In the genomic region with DNA sequence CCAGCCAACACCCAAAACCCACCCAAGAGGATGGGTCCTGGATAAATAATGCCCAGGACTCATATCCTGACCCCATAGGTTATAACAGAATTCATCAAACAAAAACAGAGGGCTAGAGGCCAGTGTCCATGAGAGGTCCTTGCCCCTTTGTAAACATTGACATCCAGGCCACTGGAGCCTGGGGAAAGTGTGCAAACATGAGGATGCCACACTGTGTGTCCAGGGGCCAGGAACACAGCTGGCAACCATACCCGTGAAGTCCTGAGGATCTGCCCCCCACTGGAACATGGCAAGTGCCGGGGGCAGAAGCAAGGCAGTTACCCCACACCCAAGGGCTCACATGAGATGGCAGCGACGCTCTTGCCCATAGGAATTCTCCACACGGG, we compare ENCODE assay signal across 21 cellular contexts. TPM values are rescaled to one million over a fixed set of nuclear protein-coding genes. Genes with fewer than 3 reads are reported as not detected.
A peak's percentile ranks its signal among the peaks of the same experiment; 100 is the strongest.
DNase-seq lines count a peak whose midpoint lies in the region; ATAC-seq and TF ChIP-seq lines count a peak whose summit lies in the region.
"Had no signal": no experiment of that assay in that cellular context is flagged by ENCODE, and none has a peak within 500 bp of the region (broad histone marks: within the 10 kb centered on the region; RNA-seq: fewer than 3 reads in every experiment).

No MANE protein-coding gene starts in this region.

- H2BK12ac ChIP-seq in neuronal stem cell (ENCODE audit: low read length) = no peak overlapping the region

- H3K4me3 ChIP-seq in liver (ENCODE audit: low read depth in 1 of 3, low read length in 3 of 3) (no peak overlapping the region), neuronal stem cell (ENCODE audit: low read length in 2 of 2) (no peak overlapping the region)
- H3K4me3 ChIP-seq: BLaER1 treated with 17β-estradiol and CSF1 and Interleukin-3, amounts not matched to agents 10 nM and 100 nM; GM12878; GM23248 had no signal

- H3K4me2 ChIP-seq in neuronal stem cell (ENCODE audit: insufficient read depth, low read length, poor library complexity, severe bottlenecking) = no peak overlapping the region
- H3K4me2 ChIP-seq: BLaER1 treated with 17β-estradiol and CSF1 and Interleukin-3, amounts not matched to agents 10 nM and 100 nM had no signal

- intact Hi-C loops in cardiac septum (cut with DNase I) (loop anchor here (2.0 kb wide), 1 partner anchor 170 kb away; no protein-coding TSS in a partner anchor), left cardiac atrium (cut with DNase I) (loop anchor here (5.0 to 10.0 kb wide), 3 partner anchors 58 to 173 kb away; no protein-coding TSS in a partner anchor)

- H2AK5ac ChIP-seq in neuronal stem cell (ENCODE audit: low read depth, low read length) = no peak overlapping the region

- H3K27ac ChIP-seq in liver (ENCODE audit: low read depth in 1 of 2, low read length in 2 of 2) = no peak overlapping the region
- H3K27ac ChIP-seq in neuronal stem cell (replicated peaks; ENCODE audit: low read length) = no peak overlapping the region
- H3K27ac ChIP-seq: 22Rv1; BLaER1 treated with 17β-estradiol and CSF1 and Interleukin-3, amounts not matched to agents 10 nM and 100 nM; GM23248 had no signal

- no peak overlapping the region for H3K23ac ChIP-seq in neuronal stem cell (ENCODE audit: low read depth, low read length, poor library complexity)

- H3K9ac ChIP-seq in liver (ENCODE audit: low read depth in 1 of 2, low read length in 2 of 2) = no peak overlapping the region
- peak overlapping the region; percentile 27 for H3K9ac ChIP-seq in neuronal stem cell (ENCODE audit: low read depth, low read length, poor library complexity)
- H3K9ac ChIP-seq: GM23248 had no signal

- no peak overlapping the region for H2AFZ ChIP-seq in neuronal stem cell (ENCODE audit: low read length)
- H2AFZ ChIP-seq: GM23248 had no signal

- H3K4me1 ChIP-seq in liver (ENCODE audit: control insufficient read depth in 4 of 4, insufficient read depth in 4 of 4, low read length in 3 of 4) (peaks cover 1 to 30% (median 24%) of the 10 kb centered on the region in 4 donors), neuronal stem cell (ENCODE audit: control insufficient read depth in 2 of 2, insufficient read depth in 1 of 2, low read depth in 1 of 2, low read length in 2 of 2) (peaks cover 7 to 11% of the 10 kb centered on the region in 2 donors)

- 78% methylated on average over 5 of the region's 5 CpGs for WGBS in liver
- no CpG with 5 or more reads among the region's 5 CpGs for WGBS in neuronal stem cell (ENCODE audit: extremely low coverage in 2 of 2, insufficient read length in 2 of 2, insufficient replicate concordance in 1 of 2), 2 donors

- no peaks in the 10 kb centered on the region for H3K36me3 ChIP-seq in liver (ENCODE audit: control insufficient read depth in 4 of 4, insufficient read depth in 3 of 4, low read depth in 1 of 4, low read length in 3 of 4)
- peaks cover 0 to 3% of the 10 kb centered on the region in 2 donors for H3K36me3 ChIP-seq in neuronal stem cell (replicated peaks in 1 of 2; ENCODE audit: control insufficient read depth in 2 of 2, insufficient read depth in 2 of 2, low read length in 2 of 2)

- H4K8ac ChIP-seq in neuronal stem cell (ENCODE audit: low read depth, low read length) = no peak overlapping the region

- no peak overlapping the region for H3K14ac ChIP-seq in neuronal stem cell (ENCODE audit: low read length)

- no peak overlapping the region for H2BK15ac ChIP-seq in neuronal stem cell (ENCODE audit: low read length)

- TF ChIP-seq CTCF in liver (IDR thresholded peaks at IDR 0.05; ENCODE audit: low read depth, low read length, missing input control) = no peak

- H3K4ac ChIP-seq in neuronal stem cell (ENCODE audit: low read length) = no peak overlapping the region

- no peak overlapping the region for H2BK120ac ChIP-seq in neuronal stem cell (ENCODE audit: low read depth, low read length)

- no peak overlapping the region for H4K91ac ChIP-seq in neuronal stem cell (ENCODE audit: low read depth, low read length, poor library complexity)

- TF ChIP-seq RAD21 in liver (IDR thresholded peaks at IDR 0.05) = no peak

- no peak overlapping the region for H3K18ac ChIP-seq in neuronal stem cell (ENCODE audit: low read length)

- DNase-seq in cardiac septum (ENCODE audit: low spot score) (peak; percentile 33), left cardiac atrium (no peak), neuronal stem cell (ENCODE audit: low spot score) (no peak), foreskin melanocyte (no peak)
- DNase-seq in activated CD4-positive, alpha-beta T cell treated with anti-CD3 and anti-CD28 coated beads, Interleukin-2, amount 50 U/mL, for 1 hour = no peak
- DNase-seq: CD4-positive, alpha-beta T cell; CD8-positive, alpha-beta memory T cell; DMS 273 treated with DMSO at 0.1 percent for 48 hours; DMS79; EL; GDM1; GM23248; H7; HCEC 1CT had no signal

- H3K9me3 ChIP-seq in liver (ENCODE audit: control insufficient read depth in 4 of 4, low read length in 3 of 4) (no peaks in the 10 kb centered on the region), neuronal stem cell (replicated peaks in 1 of 2; ENCODE audit: control insufficient read depth in 2 of 2, insufficient read depth in 1 of 2, low read depth in 1 of 2, low read length in 2 of 2) (no peaks in the 10 kb centered on the region)
- H3K9me3 ChIP-seq: BLaER1 treated with 17β-estradiol and CSF1 and Interleukin-3, amounts not matched to agents 10 nM and 100 nM had no signal

- H3K79me1 ChIP-seq in neuronal stem cell (ENCODE audit: low read depth, low read length) = no peaks in the 10 kb centered on the region

- H3K27me3 ChIP-seq in liver (ENCODE audit: control insufficient read depth in 4 of 4, insufficient read depth in 4 of 4, low read length in 3 of 4) = no peaks in the 10 kb centered on the region
- peaks cover 0 to 7% (median 0%) of the 10 kb centered on the region in 3 experiments for H3K27me3 ChIP-seq in neuronal stem cell (ENCODE audit: control insufficient read depth in 3 of 3, insufficient read depth in 3 of 3, low read depth in 1 of 3, low read length in 3 of 3)
- H3K27me3 ChIP-seq: BLaER1 treated with 17β-estradiol and CSF1 and Interleukin-3, amounts not matched to agents 10 nM and 100 nM had no signal

- no peak overlapping the region for H2BK5ac ChIP-seq in neuronal stem cell (ENCODE audit: low read length)

- ATAC-seq in left cardiac atrium (no peak), HG03439 (IDR thresholded peaks at IDR 0.05; ENCODE audit: unreplicated experiment) (no peak)
- ATAC-seq: GM12878 had no signal

TF ChIP-seq in liver, 16 proteins besides CTCF, POLR2A, EP300 and RAD21 (continues in another document):
- TF ChIP-seq, protein P1, sequence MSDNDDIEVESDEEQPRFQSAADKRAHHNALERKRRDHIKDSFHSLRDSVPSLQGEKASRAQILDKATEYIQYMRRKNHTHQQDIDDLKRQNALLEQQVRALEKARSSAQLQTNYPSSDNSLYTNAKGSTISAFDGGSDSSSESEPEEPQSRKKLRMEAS (IDR thresholded peaks at IDR 0.05) = no peak
- TF ChIP-seq GABPA (IDR thresholded peaks at IDR 0.05 in 1 of 2, conservative IDR thresholded peaks at IDR 0.05 in 1 of 2) (no peak), YY1 (IDR thresholded peaks at IDR 0.05) (no peak), JUND (IDR thresholded peaks at IDR 0.05) (no peak), RXRA (IDR thresholded peaks at IDR 0.05) (peak; percentile 26 to 47)
- TF ChIP-seq, protein P2, sequence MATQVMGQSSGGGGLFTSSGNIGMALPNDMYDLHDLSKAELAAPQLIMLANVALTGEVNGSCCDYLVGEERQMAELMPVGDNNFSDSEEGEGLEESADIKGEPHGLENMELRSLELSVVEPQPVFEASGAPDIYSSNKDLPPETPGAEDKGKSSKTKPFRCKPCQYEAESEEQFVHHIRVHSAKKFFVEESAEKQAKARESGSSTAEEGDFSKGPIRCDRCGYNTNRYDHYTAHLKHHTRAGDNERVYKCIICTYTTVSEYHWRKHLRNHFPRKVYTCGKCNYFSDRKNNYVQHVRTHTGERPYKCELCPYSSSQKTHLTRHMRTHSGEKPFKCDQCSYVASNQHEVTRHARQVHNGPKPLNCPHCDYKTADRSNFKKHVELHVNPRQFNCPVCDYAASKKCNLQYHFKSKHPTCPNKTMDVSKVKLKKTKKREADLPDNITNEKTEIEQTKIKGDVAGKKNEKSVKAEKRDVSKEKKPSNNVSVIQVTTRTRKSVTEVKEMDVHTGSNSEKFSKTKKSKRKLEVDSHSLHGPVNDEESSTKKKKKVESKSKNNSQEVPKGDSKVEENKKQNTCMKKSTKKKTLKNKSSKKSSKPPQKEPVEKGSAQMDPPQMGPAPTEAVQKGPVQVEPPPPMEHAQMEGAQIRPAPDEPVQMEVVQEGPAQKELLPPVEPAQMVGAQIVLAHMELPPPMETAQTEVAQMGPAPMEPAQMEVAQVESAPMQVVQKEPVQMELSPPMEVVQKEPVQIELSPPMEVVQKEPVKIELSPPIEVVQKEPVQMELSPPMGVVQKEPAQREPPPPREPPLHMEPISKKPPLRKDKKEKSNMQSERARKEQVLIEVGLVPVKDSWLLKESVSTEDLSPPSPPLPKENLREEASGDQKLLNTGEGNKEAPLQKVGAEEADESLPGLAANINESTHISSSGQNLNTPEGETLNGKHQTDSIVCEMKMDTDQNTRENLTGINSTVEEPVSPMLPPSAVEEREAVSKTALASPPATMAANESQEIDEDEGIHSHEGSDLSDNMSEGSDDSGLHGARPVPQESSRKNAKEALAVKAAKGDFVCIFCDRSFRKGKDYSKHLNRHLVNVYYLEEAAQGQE (IDR thresholded peaks at IDR 0.05) = no peak

RNA-seq across cellular contexts. Expression of a gene that starts 4.2 kb away (rescaled TPM):
- total RNA-seq in cardiac septum (63.8 TPM), left cardiac atrium (10 to 100 TPM; 44.1 to 47.4 TPM), liver (10 to 100 TPM; 39.6 to 53.8 TPM)
- 10 to 100 TPM in 1 of 2 donors, 1 to 10 TPM in 1; 4.5 to 10.3 TPM for polyA plus RNA-seq in liver
- 10.4 TPM for polyA plus RNA-seq in neuronal stem cell (2013, experiment 1 of 2)
- 10.8 TPM for polyA plus RNA-seq in neuronal stem cell (2013, experiment 2 of 2)

RNA-seq across cellular contexts. Expression of a gene that starts 5.0 kb away (rescaled TPM):
- 0.38 TPM for total RNA-seq in cardiac septum
- under 1 TPM; 0.24 to 0.41 TPM for total RNA-seq in left cardiac atrium
- 1 to 10 TPM in 1 of 2 donors, not detected in 1; 1.2 TPM for total RNA-seq in liver
- under 1 TPM; 0.29 to 0.36 TPM for polyA plus RNA-seq in liver
- polyA plus RNA-seq in neuronal stem cell (2013, experiment 1 of 2) = 4.0 TPM
- polyA plus RNA-seq in neuronal stem cell (2013, experiment 2 of 2) = 4.1 TPM

RNA-seq across cellular contexts. Expression of a gene that starts 29.8 kb away (rescaled TPM):
- total RNA-seq in cardiac septum = 1.6 TPM
- 1 to 10 TPM in 1 of 2 donors, under 1 TPM in 1; 0.97 to 1.0 TPM for total RNA-seq in left cardiac atrium
- total RNA-seq in liver = under 1 TPM; 0.08 to 0.09 TPM
- polyA plus RNA-seq in liver = under 1 TPM in 1 of 2 donors, not detected in 1; 0.09 TPM
- 0.14 TPM for polyA plus RNA-seq in neuronal stem cell (2013, experiment 1 of 2)
- polyA plus RNA-seq in neuronal stem cell (2013, experiment 2 of 2) = 0.12 TPM
- total RNA-seq: GM12878, GM23248, H7 had no signal
- polyA plus RNA-seq: AG04450; CD14-positive monocyte; CD8-positive, alpha-beta memory T cell; GM23248 had no signal

RNA-seq across cellular contexts. Expression of a gene that starts 45.9 kb away (rescaled TPM):
- total RNA-seq in cardiac septum = 33.3 TPM
- 10 to 100 TPM; 24.4 to 46.0 TPM for total RNA-seq in left cardiac atrium
- total RNA-seq in liver = 10 to 100 TPM; 13.0 to 23.7 TPM
- 10 to 100 TPM in 1 of 2 donors, 1 to 10 TPM in 1; 9.3 to 10.5 TPM for polyA plus RNA-seq in liver
- polyA plus RNA-seq in neuronal stem cell (2013, experiment 1 of 2) = 46.3 TPM
- polyA plus RNA-seq in neuronal stem cell (2013, experiment 2 of 2) = 47.9 TPM

RNA-seq across cellular contexts. Expression of a gene that starts 46.2 kb away (rescaled TPM):
- total RNA-seq in cardiac septum (80.4 TPM), left cardiac atrium (10 to 100 TPM; 70.2 to 72.2 TPM), liver (10 to 100 TPM; 18.3 to 23.4 TPM)
- 10 to 100 TPM; 15.5 to 31.5 TPM for polyA plus RNA-seq in liver
- polyA plus RNA-seq in neuronal stem cell (2013, experiment 1 of 2) = 36.1 TPM
- polyA plus RNA-seq in neuronal stem cell (2013, experiment 2 of 2) = 34.4 TPM
